1 cellular context compared by ENCODE assay signal in genomic region chr14:34139160-34140121, GRCh38.
A peak's percentile ranks its signal among the peaks of the same experiment; 100 is the strongest.
TF ChIP-seq lines count a peak whose summit lies in the region.

No MANE protein-coding gene starts in this region.

TF ChIP-seq in HepG2, 621 proteins besides CTCF, POLR2A, EP300 and RAD21 (continued from another document and continues in another):
- TF ChIP-seq, protein P1, sequence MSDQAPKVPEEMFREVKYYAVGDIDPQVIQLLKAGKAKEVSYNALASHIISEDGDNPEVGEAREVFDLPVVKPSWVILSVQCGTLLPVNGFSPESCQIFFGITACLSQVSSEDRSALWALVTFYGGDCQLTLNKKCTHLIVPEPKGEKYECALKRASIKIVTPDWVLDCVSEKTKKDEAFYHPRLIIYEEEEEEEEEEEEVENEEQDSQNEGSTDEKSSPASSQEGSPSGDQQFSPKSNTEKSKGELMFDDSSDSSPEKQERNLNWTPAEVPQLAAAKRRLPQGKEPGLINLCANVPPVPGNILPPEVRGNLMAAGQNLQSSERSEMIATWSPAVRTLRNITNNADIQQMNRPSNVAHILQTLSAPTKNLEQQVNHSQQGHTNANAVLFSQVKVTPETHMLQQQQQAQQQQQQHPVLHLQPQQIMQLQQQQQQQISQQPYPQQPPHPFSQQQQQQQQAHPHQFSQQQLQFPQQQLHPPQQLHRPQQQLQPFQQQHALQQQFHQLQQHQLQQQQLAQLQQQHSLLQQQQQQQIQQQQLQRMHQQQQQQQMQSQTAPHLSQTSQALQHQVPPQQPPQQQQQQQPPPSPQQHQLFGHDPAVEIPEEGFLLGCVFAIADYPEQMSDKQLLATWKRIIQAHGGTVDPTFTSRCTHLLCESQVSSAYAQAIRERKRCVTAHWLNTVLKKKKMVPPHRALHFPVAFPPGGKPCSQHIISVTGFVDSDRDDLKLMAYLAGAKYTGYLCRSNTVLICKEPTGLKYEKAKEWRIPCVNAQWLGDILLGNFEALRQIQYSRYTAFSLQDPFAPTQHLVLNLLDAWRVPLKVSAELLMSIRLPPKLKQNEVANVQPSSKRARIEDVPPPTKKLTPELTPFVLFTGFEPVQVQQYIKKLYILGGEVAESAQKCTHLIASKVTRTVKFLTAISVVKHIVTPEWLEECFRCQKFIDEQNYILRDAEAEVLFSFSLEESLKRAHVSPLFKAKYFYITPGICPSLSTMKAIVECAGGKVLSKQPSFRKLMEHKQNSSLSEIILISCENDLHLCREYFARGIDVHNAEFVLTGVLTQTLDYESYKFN (CRISPR knock-in tag; conservative IDR thresholded peaks at IDR 0.05): peak; percentile 83
- TF ChIP-seq ZNF709 (CRISPR knock-in tag; IDR thresholded peaks at IDR 0.05): 0 out of 2 replicates have a peak, but pooled peaks have one; percentile 40
- TF ChIP-seq ARID5B (CRISPR knock-in tag; IDR thresholded peaks at IDR 0.05): peak; percentile 90
- TF ChIP-seq ZNF343 (CRISPR knock-in tag; IDR thresholded peaks at IDR 0.05): peak; percentile 73; the same call in 1 of the 2 replicates
- TF ChIP-seq YY1 (IDR thresholded peaks at IDR 0.05; ENCODE audit: insufficient read depth, insufficient replicate concordance, low read depth, low read length): peak; percentile 83
- TF ChIP-seq ZNF430 (CRISPR knock-in tag; IDR thresholded peaks at IDR 0.05): 0 out of 2 replicates have a peak, but pooled peaks have one; percentile 60
- TF ChIP-seq RCOR2 (CRISPR knock-in tag; IDR thresholded peaks at IDR 0.05): peak; percentile 40
- peak; percentile 57; the same call in 1 of the 2 replicates for TF ChIP-seq DMAP1 (CRISPR knock-in tag; IDR thresholded peaks at IDR 0.05)
- peak; percentile 58; the same call in 1 of the 2 replicates for TF ChIP-seq BRD4 (CRISPR knock-in tag; IDR thresholded peaks at IDR 0.05)
- peak; percentile 84 for TF ChIP-seq ZNF18 (CRISPR knock-in tag; IDR thresholded peaks at IDR 0.05; ENCODE audit: insufficient replicate concordance)
- peak; percentile 49 for TF ChIP-seq FOSL2 (CRISPR knock-in tag; IDR thresholded peaks at IDR 0.05)
- TF ChIP-seq, protein P2, sequence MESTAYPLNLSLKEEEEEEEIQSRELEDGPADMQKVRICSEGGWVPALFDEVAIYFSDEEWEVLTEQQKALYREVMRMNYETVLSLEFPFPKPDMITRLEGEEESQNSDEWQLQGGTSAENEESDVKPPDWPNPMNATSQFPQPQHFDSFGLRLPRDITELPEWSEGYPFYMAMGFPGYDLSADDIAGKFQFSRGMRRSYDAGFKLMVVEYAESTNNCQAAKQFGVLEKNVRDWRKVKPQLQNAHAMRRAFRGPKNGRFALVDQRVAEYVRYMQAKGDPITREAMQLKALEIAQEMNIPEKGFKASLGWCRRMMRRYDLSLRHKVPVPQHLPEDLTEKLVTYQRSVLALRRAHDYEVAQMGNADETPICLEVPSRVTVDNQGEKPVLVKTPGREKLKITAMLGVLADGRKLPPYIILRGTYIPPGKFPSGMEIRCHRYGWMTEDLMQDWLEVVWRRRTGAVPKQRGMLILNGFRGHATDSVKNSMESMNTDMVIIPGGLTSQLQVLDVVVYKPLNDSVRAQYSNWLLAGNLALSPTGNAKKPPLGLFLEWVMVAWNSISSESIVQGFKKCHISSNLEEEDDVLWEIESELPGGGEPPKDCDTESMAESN (CRISPR knock-in tag; conservative IDR thresholded peaks at IDR 0.05): 0 out of 2 replicates have a peak, but pooled peaks have one; percentile 37
- peak; percentile 96 for TF ChIP-seq SP5 (CRISPR knock-in tag; IDR thresholded peaks at IDR 0.05; ENCODE audit: borderline replicate concordance, low read depth)
- TF ChIP-seq NFKB2 (CRISPR knock-in tag; IDR thresholded peaks at IDR 0.05; ENCODE audit: borderline replicate concordance): peak; percentile 42; the same call in 1 of the 2 replicates
- TF ChIP-seq THRA (CRISPR knock-in tag; IDR thresholded peaks at IDR 0.05; ENCODE audit: borderline replicate concordance): 0 out of 2 replicates have a peak, but pooled peaks have one; percentile 25
- peak; percentile 80 for TF ChIP-seq TBX2 (CRISPR knock-in tag; IDR thresholded peaks at IDR 0.05; ENCODE audit: borderline replicate concordance)
- peak; percentile 20; the same call in 1 of the 2 replicates for TF ChIP-seq ZBTB7B (CRISPR knock-in tag; IDR thresholded peaks at IDR 0.05)
- 0 out of 2 replicates have a peak, but pooled peaks have one; percentile 25 for TF ChIP-seq ZBTB20 (CRISPR knock-in tag; IDR thresholded peaks at IDR 0.05; ENCODE audit: borderline replicate concordance, low read depth)
- TF ChIP-seq, protein P3, sequence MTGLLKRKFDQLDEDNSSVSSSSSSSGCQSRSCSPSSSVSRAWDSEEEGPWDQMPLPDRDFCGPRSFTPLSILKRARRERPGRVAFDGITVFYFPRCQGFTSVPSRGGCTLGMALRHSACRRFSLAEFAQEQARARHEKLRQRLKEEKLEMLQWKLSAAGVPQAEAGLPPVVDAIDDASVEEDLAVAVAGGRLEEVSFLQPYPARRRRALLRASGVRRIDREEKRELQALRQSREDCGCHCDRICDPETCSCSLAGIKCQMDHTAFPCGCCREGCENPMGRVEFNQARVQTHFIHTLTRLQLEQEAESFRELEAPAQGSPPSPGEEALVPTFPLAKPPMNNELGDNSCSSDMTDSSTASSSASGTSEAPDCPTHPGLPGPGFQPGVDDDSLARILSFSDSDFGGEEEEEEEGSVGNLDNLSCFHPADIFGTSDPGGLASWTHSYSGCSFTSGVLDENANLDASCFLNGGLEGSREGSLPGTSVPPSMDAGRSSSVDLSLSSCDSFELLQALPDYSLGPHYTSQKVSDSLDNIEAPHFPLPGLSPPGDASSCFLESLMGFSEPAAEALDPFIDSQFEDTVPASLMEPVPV (CRISPR knock-in tag; IDR thresholded peaks at IDR 0.05): peak; percentile 74; the same call in 1 of the 2 replicates
- peak; percentile 36; the same call in 1 of the 2 replicates for TF ChIP-seq TAF1 (CRISPR knock-in tag; IDR thresholded peaks at IDR 0.05)
- TF ChIP-seq ZNF792 (CRISPR knock-in tag; IDR thresholded peaks at IDR 0.05): peak; percentile 75
- 0 out of 2 replicates have a peak, but pooled peaks have one; percentile 34 for TF ChIP-seq HNF1B (CRISPR knock-in tag; IDR thresholded peaks at IDR 0.05)
- TF ChIP-seq, protein P4, sequence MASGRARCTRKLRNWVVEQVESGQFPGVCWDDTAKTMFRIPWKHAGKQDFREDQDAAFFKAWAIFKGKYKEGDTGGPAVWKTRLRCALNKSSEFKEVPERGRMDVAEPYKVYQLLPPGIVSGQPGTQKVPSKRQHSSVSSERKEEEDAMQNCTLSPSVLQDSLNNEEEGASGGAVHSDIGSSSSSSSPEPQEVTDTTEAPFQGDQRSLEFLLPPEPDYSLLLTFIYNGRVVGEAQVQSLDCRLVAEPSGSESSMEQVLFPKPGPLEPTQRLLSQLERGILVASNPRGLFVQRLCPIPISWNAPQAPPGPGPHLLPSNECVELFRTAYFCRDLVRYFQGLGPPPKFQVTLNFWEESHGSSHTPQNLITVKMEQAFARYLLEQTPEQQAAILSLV (CRISPR knock-in tag; IDR thresholded peaks at IDR 0.05; ENCODE audit: borderline replicate concordance): peak; percentile 70; the same call in 1 of the 2 replicates
- peak; percentile 54; the same call in 1 of the 2 replicates for TF ChIP-seq RNF2 (conservative IDR thresholded peaks at IDR 0.05; ENCODE audit: low read depth)
- 0 out of 2 replicates have a peak, but pooled peaks have one; percentile 67 for TF ChIP-seq NCOA1 (CRISPR knock-in tag; IDR thresholded peaks at IDR 0.05)
- TF ChIP-seq ZNF317 (CRISPR knock-in tag; IDR thresholded peaks at IDR 0.05): 0 out of 2 replicates have a peak, but pooled peaks have one; percentile 25
- peak; percentile 89; the same call in 1 of the 2 replicates for TF ChIP-seq ZNF292 (CRISPR knock-in tag; IDR thresholded peaks at IDR 0.05; ENCODE audit: borderline replicate concordance, low read depth)
- peak; percentile 83; the same call in 1 of the 2 replicates for TF ChIP-seq FOXK1 (CRISPR knock-in tag; IDR thresholded peaks at IDR 0.05; ENCODE audit: borderline replicate concordance, low read depth)
- TF ChIP-seq PATZ1 (CRISPR knock-in tag; IDR thresholded peaks at IDR 0.05): peak; percentile 64
- TF ChIP-seq ZSCAN21 (CRISPR knock-in tag; IDR thresholded peaks at IDR 0.05; ENCODE audit: borderline replicate concordance): 0 out of 2 replicates have a peak, but pooled peaks have one; percentile 58
- TF ChIP-seq ZNF547 (CRISPR knock-in tag; IDR thresholded peaks at IDR 0.05): 0 out of 2 replicates have a peak, but pooled peaks have one; percentile 20
- 0 out of 2 replicates have a peak, but pooled peaks have one; percentile 26 for TF ChIP-seq KMT2B (CRISPR knock-in tag; IDR thresholded peaks at IDR 0.05)
- TF ChIP-seq, protein P5, sequence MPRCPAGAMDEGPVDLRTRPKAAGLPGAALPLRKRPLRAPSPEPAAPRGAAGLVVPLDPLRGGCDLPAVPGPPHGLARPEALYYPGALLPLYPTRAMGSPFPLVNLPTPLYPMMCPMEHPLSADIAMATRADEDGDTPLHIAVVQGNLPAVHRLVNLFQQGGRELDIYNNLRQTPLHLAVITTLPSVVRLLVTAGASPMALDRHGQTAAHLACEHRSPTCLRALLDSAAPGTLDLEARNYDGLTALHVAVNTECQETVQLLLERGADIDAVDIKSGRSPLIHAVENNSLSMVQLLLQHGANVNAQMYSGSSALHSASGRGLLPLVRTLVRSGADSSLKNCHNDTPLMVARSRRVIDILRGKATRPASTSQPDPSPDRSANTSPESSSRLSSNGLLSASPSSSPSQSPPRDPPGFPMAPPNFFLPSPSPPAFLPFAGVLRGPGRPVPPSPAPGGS (CRISPR knock-in tag; IDR thresholded peaks at IDR 0.05): peak; percentile 60; the same call in 1 of the 2 replicates
- TF ChIP-seq ZFP1 (CRISPR knock-in tag; IDR thresholded peaks at IDR 0.05): peak; percentile 74; the same call in 1 of the 2 replicates
